In the genomic region with DNA sequence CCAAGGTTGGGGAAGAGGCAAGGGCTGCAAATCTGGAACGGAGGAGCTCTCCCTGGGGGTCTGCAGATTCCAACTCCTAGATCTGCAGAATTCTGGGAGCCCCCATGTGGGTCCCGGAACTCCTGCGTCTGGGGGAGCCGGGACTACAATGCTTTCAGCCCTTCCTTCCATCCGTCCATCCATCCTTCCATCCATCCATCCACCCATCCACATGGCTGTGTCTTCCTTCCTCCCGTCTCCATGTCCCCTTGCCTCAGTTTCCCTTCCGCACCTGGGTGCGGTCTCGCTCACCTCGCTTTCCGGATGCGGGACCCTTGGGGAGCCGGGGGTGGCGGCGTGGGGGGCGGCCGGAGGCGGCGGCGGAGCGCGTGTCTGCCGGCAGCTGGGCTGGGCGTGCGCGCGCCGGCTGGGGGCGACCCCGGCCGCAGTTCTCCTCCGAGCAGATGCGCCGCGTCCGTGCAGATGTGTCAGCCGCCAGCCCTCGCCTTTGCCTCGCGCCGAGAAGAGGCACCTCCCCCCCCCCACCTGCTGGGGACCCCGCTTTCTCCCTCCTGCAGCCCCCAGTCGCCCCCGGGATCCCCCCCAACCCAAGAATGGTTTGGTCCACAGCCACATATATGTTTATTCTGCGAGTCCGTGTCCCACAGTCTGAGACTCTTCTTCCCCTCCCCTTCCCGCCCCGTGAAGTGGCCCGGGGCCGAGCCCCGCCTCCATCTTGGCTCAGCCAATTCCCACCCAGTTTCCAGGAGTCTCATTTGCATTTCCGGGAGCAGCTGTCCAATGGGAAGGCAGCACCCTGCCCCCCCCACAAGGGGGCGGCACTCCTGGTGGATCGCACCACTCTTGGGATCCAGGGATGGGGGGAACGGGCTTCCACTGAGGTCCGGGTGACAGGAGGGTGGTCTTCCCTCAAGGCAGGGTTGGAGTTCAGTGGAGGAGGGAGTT, we compare ENCODE assay signal across 1 cellular context.
TF ChIP-seq lines count a peak whose summit lies in the region.

No MANE protein-coding gene starts in this region.

TF ChIP-seq in A549, 52 proteins besides CTCF, POLR2A, EP300 and RAD21:
- TF ChIP-seq TP53 (CRISPR knock-in tag; IDR thresholded peaks at IDR 0.05), result no peak
- no peak for TF ChIP-seq MAZ (IDR thresholded peaks at IDR 0.05; ENCODE audit: borderline replicate concordance, low read depth, low read length)
- TF ChIP-seq MAX (IDR thresholded peaks at IDR 0.05), result no peak
- TF ChIP-seq SMC3 (IDR thresholded peaks at IDR 0.05), result no peak
- no peak for TF ChIP-seq USF2 (IDR thresholded peaks at IDR 0.05)
- TF ChIP-seq JUNB (IDR thresholded peaks at IDR 0.05), result no peak
- TF ChIP-seq, protein P1, sequence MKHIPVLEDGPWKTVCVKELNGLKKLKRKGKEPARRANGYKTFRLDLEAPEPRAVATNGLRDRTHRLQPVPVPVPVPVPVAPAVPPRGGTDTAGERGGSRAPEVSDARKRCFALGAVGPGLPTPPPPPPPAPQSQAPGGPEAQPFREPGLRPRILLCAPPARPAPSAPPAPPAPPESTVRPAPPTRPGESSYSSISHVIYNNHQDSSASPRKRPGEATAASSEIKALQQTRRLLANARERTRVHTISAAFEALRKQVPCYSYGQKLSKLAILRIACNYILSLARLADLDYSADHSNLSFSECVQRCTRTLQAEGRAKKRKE (CRISPR knock-in tag; IDR thresholded peaks at IDR 0.05; ENCODE audit: low read depth), result no peak
- TF ChIP-seq BHLHE40 (IDR thresholded peaks at IDR 0.05; ENCODE audit: low read depth, low read length), result no peak
- no peak for TF ChIP-seq HOXB13 (CRISPR knock-in tag; IDR thresholded peaks at IDR 0.05; ENCODE audit: low read depth)
- TF ChIP-seq ZFP36 (IDR thresholded peaks at IDR 0.05; ENCODE audit: borderline replicate concordance, partially characterized antibody), result no peak
- no peak for TF ChIP-seq KDM1A (IDR thresholded peaks at IDR 0.05; ENCODE audit: low read depth)
- TF ChIP-seq EHF (CRISPR knock-in tag; IDR thresholded peaks at IDR 0.05), result no peak
- TF ChIP-seq, protein P2, sequence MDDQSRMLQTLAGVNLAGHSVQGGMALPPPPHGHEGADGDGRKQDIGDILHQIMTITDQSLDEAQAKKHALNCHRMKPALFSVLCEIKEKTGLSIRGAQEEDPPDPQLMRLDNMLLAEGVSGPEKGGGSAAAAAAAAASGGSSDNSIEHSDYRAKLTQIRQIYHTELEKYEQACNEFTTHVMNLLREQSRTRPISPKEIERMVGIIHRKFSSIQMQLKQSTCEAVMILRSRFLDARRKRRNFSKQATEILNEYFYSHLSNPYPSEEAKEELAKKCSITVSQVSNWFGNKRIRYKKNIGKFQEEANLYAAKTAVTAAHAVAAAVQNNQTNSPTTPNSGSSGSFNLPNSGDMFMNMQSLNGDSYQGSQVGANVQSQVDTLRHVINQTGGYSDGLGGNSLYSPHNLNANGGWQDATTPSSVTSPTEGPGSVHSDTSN (IDR thresholded peaks at IDR 0.05), result no peak
- no peak for TF ChIP-seq CHD4 (IDR thresholded peaks at IDR 0.05; ENCODE audit: borderline replicate concordance)
- TF ChIP-seq CEBPB (IDR thresholded peaks at IDR 0.05), result no peak
TF ChIP-seq in A549: peak in this region for 0.
